In genomic region chr1:91796390-91796654, GRCh38 we compare ENCODE assay signal across 18 cellular contexts.
DNase-seq lines count a peak whose midpoint lies in the region; ATAC-seq, FAIRE-seq and TF ChIP-seq lines count a peak whose summit lies in the region.
"Had no signal": no experiment of that assay in that cellular context is flagged by ENCODE, and none has a peak within 500 bp of the region (broad histone marks: within the 10 kb centered on the region; RNA-seq: fewer than 3 reads in every experiment).

No MANE protein-coding gene starts in this region.

- BruUV-seq in K562 (replicated peaks; lab: Mats Ljungman, UMichigan) (no TSS peak), A673 (replicated peaks; lab: Mats Ljungman, UMichigan) (no TSS peak)

- H3K4me1 Mint-ChIP-seq in HFFc6 (ENCODE audit: low read depth) (peaks cover 64% of the 10 kb centered on the region), natural killer cell (peaks cover 77 to 83% of the 10 kb centered on the region in 2 donors)
- H3K4me1 Mint-ChIP-seq: IgD-negative memory B cell had no signal

- H3K9me3 ChIP-seq in K562 (replicated peaks; ENCODE audit: control insufficient read depth, insufficient read depth, low read depth, low read length) (no peaks in the 10 kb centered on the region), A673 (ENCODE audit: low read depth, low read length, poor library complexity, severe bottlenecking) (no peaks in the 10 kb centered on the region), tibial nerve (no peaks in the 10 kb centered on the region)
- H3K9me3 ChIP-seq: A549, Caco-2 had no signal

- H3K27ac ChIP-seq in K562 (ENCODE audit: extremely low read depth, low read depth, low read length), result no peak overlapping the region
- H3K27ac ChIP-seq in rectal smooth muscle tissue (ENCODE audit: low read depth, low read length), result peak overlapping the region; percentile 74
- H3K27ac ChIP-seq in A673 (ENCODE audit: low read depth, low read length, poor library complexity, severe bottlenecking), result no peak overlapping the region
- peak overlapping the region in 2 of 4 donors; percentile 73 to 75 for H3K27ac ChIP-seq in tibial nerve
- H3K27ac ChIP-seq: A549, HL-60, RWPE1 had no signal

- in situ Hi-C loops in K562 (cut with MboI), result no loop called here

- no peaks in the 10 kb centered on the region for H4K20me1 ChIP-seq in K562 (replicated peaks; ENCODE audit: control insufficient read depth, insufficient read depth, low read length)

- ATAC-seq in K562 (no peak), natural killer cell (no peak), HG02981 (IDR thresholded peaks at IDR 0.05; ENCODE audit: unreplicated experiment) (no peak)
- ATAC-seq: A549 had no signal

- no peaks in the 10 kb centered on the region; the same call in 1 of the 2 replicates for H3K27me3 Mint-ChIP-seq in HFFc6 (ENCODE audit: insufficient read depth)
- H3K27me3 Mint-ChIP-seq in natural killer cell (ENCODE audit: low read depth in 2 of 2), result no peaks in the 10 kb centered on the region
- H3K27me3 Mint-ChIP-seq: IgD-negative memory B cell had no signal

- TF ChIP-seq POLR2A in K562 (conservative IDR thresholded peaks at IDR 0.05) (no peak), tibial nerve (IDR thresholded peaks at IDR 0.05) (no peak)

- H3K9me3 Mint-ChIP-seq in HFFc6 (no peaks in the 10 kb centered on the region), natural killer cell (no peaks in the 10 kb centered on the region)

- WGBS in K562 (ENCODE audit: insufficient coverage, low coverage, missing lambda C conversion rate), result 37% methylated on average over 4 of the region's 4 CpGs
- WGBS in tibial nerve, 2 donors, result 96 to 98% methylated on average over 4 of the region's 4 CpGs

- no peaks in the 10 kb centered on the region for H3K79me2 ChIP-seq in K562 (ENCODE audit: control insufficient read depth, insufficient read depth, low read length)

- TF ChIP-seq CTCF in HFFc6 (IDR thresholded peaks at IDR 0.05) (no peak), K562 (IDR thresholded peaks at IDR 0.05 in 2 of 3, conservative IDR thresholded peaks at IDR 0.05 in 1 of 3; ENCODE audit: insufficient read depth in 2 of 3, low read depth in 1 of 3, low read length in 3 of 3) (no peak), natural killer cell (IDR thresholded peaks at IDR 0.05) (no peak), A673 (conservative IDR thresholded peaks at IDR 0.05; ENCODE audit: low read depth, low read length) (no peak), tibial nerve (IDR thresholded peaks at IDR 0.05) (no peak)

- TF ChIP-seq RAD21 in K562 (CRISPR knock-in tag; conservative IDR thresholded peaks at IDR 0.05 in 1 of 2, IDR thresholded peaks at IDR 0.05 in 1 of 2), result no peak

- H2AFZ ChIP-seq in K562 (ENCODE audit: low read depth, low read length), result no peak overlapping the region

- H3K36me3 ChIP-seq in K562 (ENCODE audit: control insufficient read depth, insufficient read depth, low read length) (peaks cover 7% of the 10 kb centered on the region; the same call in 2 of the 3 replicates), rectal smooth muscle tissue (ENCODE audit: control insufficient read depth, insufficient read depth, low read length) (no peaks in the 10 kb centered on the region), A673 (ENCODE audit: insufficient read depth, low read length, poor library complexity, severe bottlenecking) (no peaks in the 10 kb centered on the region), tibial nerve (peaks cover 0 to 11% (median 0%) of the 10 kb centered on the region in 3 donors)

- FAIRE-seq in K562 (lab: Jason Lieb, UNC), result no peak
- FAIRE-seq: A549, HTR-8/SVneo had no signal

- H3K9ac ChIP-seq in K562 (ENCODE audit: insufficient read depth in 1 of 2, low read depth in 2 of 2, low read length in 2 of 2) (no peak overlapping the region), rectal smooth muscle tissue (ENCODE audit: low read length) (no peak overlapping the region)

- POLR2A ChIA-PET in K562 (lab: Yijun Ruan, JAX), result interaction anchor here (0.8 to 2.6 kb wide), 4 partner anchors 8 to 232 kb away, joined by 3 to 6 read pairs (median 4); no protein-coding TSS in a partner anchor
- POLR2A ChIA-PET in A673 (lab: Charles Lee; ENCODE audit: low non-redundant PET), result no interaction called here

- no peak overlapping the region for H3K4me2 ChIP-seq in K562 (ENCODE audit: insufficient read depth, low read length)
- H3K4me2 ChIP-seq: A549 had no signal

- TF ChIP-seq EP300 in K562 (IDR thresholded peaks at IDR 0.05; ENCODE audit: low read length) (no peak), tibial nerve (IDR thresholded peaks at IDR 0.05) (no peak)

- intact Hi-C loops in K562 (cut with micrococcal nuclease), result no loop called here
- intact Hi-C loops in natural killer cell (cut with micrococcal nuclease), result no loop called here
- intact Hi-C loops in A673 (cut with micrococcal nuclease; ENCODE audit: unreplicated experiment), result no loop called here

- H3K9me1 ChIP-seq in K562 (ENCODE audit: control insufficient read depth, insufficient read depth, low read length), result no peaks in the 10 kb centered on the region

- H3K4me3 ChIP-seq in K562 (no peak overlapping the region), rectal smooth muscle tissue (ENCODE audit: low read length) (no peak overlapping the region), A673 (ENCODE audit: low read depth, low read length, poor library complexity, severe bottlenecking) (no peak overlapping the region), tibial nerve (no peak overlapping the region)
- H3K4me3 ChIP-seq: A549 had no signal

- H3K36me3 Mint-ChIP-seq in HFFc6 (ENCODE audit: low read depth) (peaks cover 7% of the 10 kb centered on the region; the same call in 1 of the 2 replicates), natural killer cell (peaks cover 20% of the 10 kb centered on the region)
- H3K36me3 Mint-ChIP-seq: CD14-positive monocyte had no signal

- H3K4me3 Mint-ChIP-seq in HFFc6 (peak overlapping the region; percentile 31; the same call in 1 of the 2 replicates), natural killer cell (no peak overlapping the region)
- H3K4me3 Mint-ChIP-seq: CD14-positive monocyte, IgD-negative memory B cell had no signal

- H3K27ac Mint-ChIP-seq in HFFc6 (peak overlapping the region; percentile 81), natural killer cell (peak overlapping the region; percentile 87 to 96)
- H3K27ac Mint-ChIP-seq: CD14-positive monocyte, IgD-negative memory B cell had no signal

- CTCF ChIA-PET in K562 (lab: Yijun Ruan, JAX; ENCODE audit: low intra/inter-chr PET ratio), result no interaction called here
- CTCF ChIA-PET in A673 (lab: Charles Lee), result no interaction called here

- DNase-seq in HFFc6 (no peak), K562 (ENCODE audit: extremely low read depth in 1 of 4, low spot score in 3 of 4) (peak in 1 of 4 experiments; percentile 13), natural killer cell (no peak), A673 (ENCODE audit: low spot score) (no peak), tibial nerve (ENCODE audit: low spot score in 2 of 2) (no peak), OCI-M2 (lab: John Stamatoyannopoulos, UW; ENCODE audit: unreplicated experiment) (no peak)
- DNase-seq: Caco-2, NCI-H1105 treated with DMSO at 0.1 percent for 48 hours, NCI-H187 treated with DMSO at 0.1 percent for 48 hours, NCI-H69 had no signal

- H3K4me1 ChIP-seq in K562 (replicated peaks in 1 of 2; ENCODE audit: control insufficient read depth in 2 of 2, insufficient read depth in 2 of 2, low read length in 2 of 2) (peaks cover 6 to 13% of the 10 kb centered on the region in 2 experiments; a peak in 3 of 5 replicates), rectal smooth muscle tissue (ENCODE audit: control insufficient read depth, insufficient read depth, low read length) (peaks cover 33% of the 10 kb centered on the region), A673 (ENCODE audit: insufficient read depth, low read length, poor library complexity, severe bottlenecking) (peaks cover 32% of the 10 kb centered on the region), tibial nerve (peaks cover 0 to 81% (median 27%) of the 10 kb centered on the region in 4 donors)

- H3K27me3 ChIP-seq in K562 (ENCODE audit: control insufficient read depth in 2 of 2, insufficient read depth in 2 of 2, low read length in 2 of 2) (no peaks in the 10 kb centered on the region), rectal smooth muscle tissue (ENCODE audit: control insufficient read depth, insufficient read depth, low read length) (no peaks in the 10 kb centered on the region), A673 (replicated peaks; ENCODE audit: insufficient read depth, low read depth, low read length, poor library complexity) (no peaks in the 10 kb centered on the region), tibial nerve (no peaks in the 10 kb centered on the region)

TF ChIP-seq in K562, 482 proteins besides CTCF, POLR2A, EP300 and RAD21 (continues in another document):
- TF ChIP-seq ZNF644 (tag; IDR thresholded peaks at IDR 0.05; ENCODE audit: low read depth) (0 out of 2 replicates have a peak, but pooled peaks have one; percentile 34), ZNF140 (CRISPR knock-in tag; IDR thresholded peaks at IDR 0.05) (no peak), ZBTB5 (IDR thresholded peaks at IDR 0.05) (no peak), CHCHD3 (CRISPR knock-in tag; IDR thresholded peaks at IDR 0.05) (no peak), SRSF1 (IDR thresholded peaks at IDR 0.05; ENCODE audit: low read depth, low read length) (no peak), ARID1B (IDR thresholded peaks at IDR 0.05) (peak; percentile 39; the same call in 1 of the 2 replicates), TSC22D4 (tag; IDR thresholded peaks at IDR 0.05) (no peak), MAZ (CRISPR knock-in tag; conservative IDR thresholded peaks at IDR 0.05 in 1 of 2, IDR thresholded peaks at IDR 0.05 in 1 of 2) (no peak)
